Comparison of ENCODE assay signal across 8 cellular contexts in the genomic region with DNA sequence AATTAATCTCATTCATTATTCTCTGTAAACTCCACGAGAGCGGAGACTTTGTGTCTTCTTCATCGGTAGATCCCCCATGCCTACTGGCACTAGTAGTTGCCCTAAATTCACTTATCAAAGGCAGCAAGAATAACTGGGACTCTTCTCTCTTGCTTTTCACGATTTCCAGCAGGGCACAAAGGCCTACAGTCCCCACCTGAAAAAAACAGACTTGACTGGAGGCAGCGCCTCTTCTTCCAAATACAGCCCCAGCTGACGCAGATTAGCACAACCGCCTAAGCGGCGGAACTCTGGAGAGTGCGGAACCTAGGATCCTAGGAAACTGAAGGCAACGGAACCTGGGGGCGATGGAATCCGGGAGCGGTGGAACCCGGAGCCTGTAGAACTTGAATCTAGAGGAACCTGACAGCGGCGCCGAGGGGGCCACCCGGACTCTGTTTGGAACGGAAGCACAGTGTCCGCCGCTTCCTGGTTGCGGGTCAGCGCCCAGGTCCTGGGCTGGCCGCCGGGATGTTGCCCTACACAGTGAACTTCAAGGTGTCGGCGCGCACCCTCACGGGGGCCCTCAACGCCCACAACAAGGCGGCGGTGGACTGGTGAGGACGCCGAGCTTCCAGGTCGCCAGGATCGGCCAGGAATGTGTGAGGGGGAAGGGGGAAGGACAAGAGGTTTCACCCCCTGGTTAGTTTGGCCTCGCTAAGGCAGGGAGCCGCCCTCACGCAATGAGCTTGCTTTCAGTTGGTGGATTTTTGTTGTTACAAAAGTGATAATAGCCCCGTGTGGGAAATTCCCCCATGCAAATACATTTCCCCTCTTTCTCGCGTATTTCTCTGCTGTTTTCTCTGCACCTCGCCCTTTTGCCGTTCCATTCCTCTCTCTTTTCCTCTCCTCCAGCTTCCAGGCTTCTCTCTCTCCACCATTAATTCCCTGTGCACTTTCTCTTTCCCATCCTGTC. TPM values are rescaled to one million over a fixed set of nuclear protein-coding genes. Genes with fewer than 3 reads are reported as not detected.
DNase-seq lines count a peak whose midpoint lies in the region; ATAC-seq and TF ChIP-seq lines count a peak whose summit lies in the region.

A gene with protein sequence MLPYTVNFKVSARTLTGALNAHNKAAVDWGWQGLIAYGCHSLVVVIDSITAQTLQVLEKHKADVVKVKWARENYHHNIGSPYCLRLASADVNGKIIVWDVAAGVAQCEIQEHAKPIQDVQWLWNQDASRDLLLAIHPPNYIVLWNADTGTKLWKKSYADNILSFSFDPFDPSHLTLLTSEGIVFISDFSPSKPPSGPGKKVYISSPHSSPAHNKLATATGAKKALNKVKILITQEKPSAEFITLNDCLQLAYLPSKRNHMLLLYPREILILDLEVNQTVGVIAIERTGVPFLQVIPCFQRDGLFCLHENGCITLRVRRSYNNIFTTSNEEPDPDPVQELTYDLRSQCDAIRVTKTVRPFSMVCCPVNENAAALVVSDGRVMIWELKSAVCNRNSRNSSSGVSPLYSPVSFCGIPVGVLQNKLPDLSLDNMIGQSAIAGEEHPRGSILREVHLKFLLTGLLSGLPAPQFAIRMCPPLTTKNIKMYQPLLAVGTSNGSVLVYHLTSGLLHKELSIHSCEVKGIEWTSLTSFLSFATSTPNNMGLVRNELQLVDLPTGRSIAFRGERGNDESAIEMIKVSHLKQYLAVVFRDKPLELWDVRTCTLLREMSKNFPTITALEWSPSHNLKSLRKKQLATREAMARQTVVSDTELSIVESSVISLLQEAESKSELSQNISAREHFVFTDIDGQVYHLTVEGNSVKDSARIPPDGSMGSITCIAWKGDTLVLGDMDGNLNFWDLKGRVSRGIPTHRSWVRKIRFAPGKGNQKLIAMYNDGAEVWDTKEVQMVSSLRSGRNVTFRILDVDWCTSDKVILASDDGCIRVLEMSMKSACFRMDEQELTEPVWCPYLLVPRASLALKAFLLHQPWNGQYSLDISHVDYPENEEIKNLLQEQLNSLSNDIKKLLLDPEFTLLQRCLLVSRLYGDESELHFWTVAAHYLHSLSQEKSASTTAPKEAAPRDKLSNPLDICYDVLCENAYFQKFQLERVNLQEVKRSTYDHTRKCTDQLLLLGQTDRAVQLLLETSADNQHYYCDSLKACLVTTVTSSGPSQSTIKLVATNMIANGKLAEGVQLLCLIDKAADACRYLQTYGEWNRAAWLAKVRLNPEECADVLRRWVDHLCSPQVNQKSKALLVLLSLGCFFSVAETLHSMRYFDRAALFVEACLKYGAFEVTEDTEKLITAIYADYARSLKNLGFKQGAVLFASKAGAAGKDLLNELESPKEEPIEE (plus strand): TSS at position 452 of the 955 bp plus-strand sequence. CDS start 59 bp downstream, at position 511.

- TF ChIP-seq CTCF in left lung (IDR thresholded peaks at IDR 0.05), result no peak

- DNase-seq in C1 segment of cervical spinal cord (lab: John Stamatoyannopoulos, UW) (peak; percentile 53 to 93 (median 84)), NCI-H69 (lab: John Stamatoyannopoulos, UW) (peak; percentile 92), dermis blood vessel endothelial cell (peak; percentile 94), left lung (peak; percentile 92 to 96)
- DNase-seq in activated CD4-positive, alpha-beta T cell treated with anti-CD3 and anti-CD28 coated beads, Interleukin-2, amount 50 U/mL, for 24 hours (ENCODE audit: low read depth in 1 of 2, low spot score in 1 of 2), result peak; percentile 59 to 70
- DNase-seq in stimulated activated CD4-positive, alpha-beta T cell treated with anti-CD3 and anti-CD28 coated beads, Interleukin-2, amount 100 ng/mL, for 4 hours (ENCODE audit: low read depth), result peak; percentile 32

- H3K27ac ChIP-seq in left lung, result peak within 1 kb of the TSS; percentile 78 to 85

- ATAC-seq in GM19328 (IDR thresholded peaks at IDR 0.05; ENCODE audit: unreplicated experiment) (peak; percentile 97), HG03469 (IDR thresholded peaks at IDR 0.05; ENCODE audit: unreplicated experiment) (peak; percentile 83), left lung (peak; percentile 100)

- peak within 1 kb of the TSS; percentile 59 to 75 for H3K4me3 ChIP-seq in left lung

- peaks cover 17 to 40% of the 10 kb centered on the region in 2 donors for H3K4me1 ChIP-seq in left lung

- H3K9me3 ChIP-seq in left lung, result no peaks in the 10 kb centered on the region

- peaks cover 0 to 24% of the 10 kb centered on the region in 2 donors for H3K36me3 ChIP-seq in left lung

- intact Hi-C loops in left lung (cut with DNase I), result no loop called here

- H3K27me3 ChIP-seq in left lung, result no peaks in the 10 kb centered on the region

RNA-seq across cellular contexts. Expression of the gene that starts here (rescaled TPM):
- total RNA-seq in dermis blood vessel endothelial cell (89.5 and 99.4 TPM in 2 replicates), left lung (10 to 100 TPM; 47.8 to 47.9 TPM)

Comparison
In these comparisons a context has a peak if more than half of its experiments do, and no peak if none do; other contexts are left out.
1. Peak in every context shown above with its lines: DNase-seq, ATAC-seq, H3K4me3 ChIP-seq and H3K27ac ChIP-seq.
2. DNase-seq: peak in every context shown above with its lines; median percentile 94 in dermis blood vessel endothelial cell; 94 in left lung; 92 in NCI-H69; 84 in C1 segment of cervical spinal cord; 64 in activated CD4-positive, alpha-beta T cell treated with anti-CD3 and anti-CD28 coated beads, Interleukin-2, amount 50 U/mL, for 24 hours; 32 in stimulated activated CD4-positive, alpha-beta T cell treated with anti-CD3 and anti-CD28 coated beads, Interleukin-2, amount 100 ng/mL, for 4 hours.